7 cellular contexts compared by ENCODE assay signal in genomic region chr12:67220065-67220464, GRCh38. TPM values are rescaled to one million over a fixed set of nuclear protein-coding genes. Genes with fewer than 3 reads are reported as not detected.
A peak's percentile ranks its signal among the peaks of the same experiment; 100 is the strongest.
DNase-seq lines count a peak whose midpoint lies in the region; ATAC-seq and TF ChIP-seq lines count a peak whose summit lies in the region.

No MANE protein-coding gene starts in this region.

- no peaks in the 10 kb centered on the region for H3K79me2 ChIP-seq in osteoblast (ENCODE audit: insufficient read depth, low read length)

- no peaks in the 10 kb centered on the region for H3K36me3 ChIP-seq in adipocyte (ENCODE audit: control insufficient read depth, insufficient read depth, low read length, severe bottlenecking)
- no peaks in the 10 kb centered on the region for H3K36me3 ChIP-seq in osteoblast (ENCODE audit: insufficient read depth, low read length)

- no peaks in the 10 kb centered on the region for H4K20me1 ChIP-seq in osteoblast (ENCODE audit: insufficient read depth, low read length)

- no peak overlapping the region for H3K4me2 ChIP-seq in osteoblast (ENCODE audit: insufficient read depth, low read length)

- H3K4me3 ChIP-seq in adipocyte (ENCODE audit: low read length) (no peak overlapping the region), osteoblast (ENCODE audit: insufficient read depth, low read length) (no peak overlapping the region)

- no peak overlapping the region for H3K27ac ChIP-seq in osteoblast (ENCODE audit: low read depth, low read length)

- H3K9me3 ChIP-seq in adipocyte (ENCODE audit: control insufficient read depth, low read length) (no peaks in the 10 kb centered on the region), osteoblast (ENCODE audit: low read depth, low read length) (no peaks in the 10 kb centered on the region)

- H3K4me1 ChIP-seq in adipocyte (ENCODE audit: control insufficient read depth, insufficient read depth, low read length) (no peaks in the 10 kb centered on the region), osteoblast (ENCODE audit: insufficient read depth, low read length) (no peaks in the 10 kb centered on the region)

- POLR2A ChIA-PET in GM10248 (lab: Yijun Ruan, JAX) = no interaction called here

- ATAC-seq in GM21390 (IDR thresholded peaks at IDR 0.05; ENCODE audit: unreplicated experiment) = no peak
- no peak for ATAC-seq in HG02852 (IDR thresholded peaks at IDR 0.05; ENCODE audit: unreplicated experiment)

- no peak overlapping the region for H3K9ac ChIP-seq in adipocyte (ENCODE audit: low read length)

- H2AFZ ChIP-seq in osteoblast (ENCODE audit: low read length) = no peak overlapping the region

- H3K27me3 ChIP-seq in adipocyte (replicated peaks; ENCODE audit: control insufficient read depth, insufficient read depth, low read length) (peaks cover 10% of the 10 kb centered on the region), osteoblast (ENCODE audit: insufficient read depth, low read length) (no peaks in the 10 kb centered on the region)

- CTCF ChIA-PET in GM10248 (lab: Yijun Ruan, JAX) = interaction anchor here (1.2 to 2.0 kb wide), 4 partner anchors 20 to 61 kb away, joined by 4 to 6 read pairs (median 4); no protein-coding TSS in a partner anchor

- DNase-seq in GM10248 (ENCODE audit: extremely low spot score) = no peak
- peak; percentile 24 for DNase-seq in NCI-H1436 treated with DMSO at 0.1 percent for 48 hours (lab: John Stamatoyannopoulos, UW)
- peak; percentile 4 for DNase-seq in adipocyte (ENCODE audit: low read depth)
- no peak for DNase-seq in osteoblast (ENCODE audit: insufficient read length, low spot score, missing footprints)
- no peak for DNase-seq in HuH-7.5 (ENCODE audit: low spot score)

- TF ChIP-seq CTCF in GM10248 (IDR thresholded peaks at IDR 0.05; ENCODE audit: control extremely low read depth, extremely low read depth, low read depth, missing control alignments) (peak; percentile 20), osteoblast (IDR thresholded peaks at IDR 0.05; ENCODE audit: extremely low read depth, low read depth, low read length) (peak; percentile 17)

RNA-seq across cellular contexts. Expression of gene CAND1, which starts 49.1 kb away (rescaled TPM):
- total RNA-seq in osteoblast = 116 and 130 TPM in 2 replicates

Comparison
In these comparisons a context has a peak if more than half of its experiments do, and no peak if none do; other contexts are left out.
1. DNase-seq: peak in NCI-H1436 treated with DMSO at 0.1 percent for 48 hours (single experiment) and adipocyte (single experiment); none in GM10248 (single experiment), osteoblast (single experiment) and HuH-7.5 (single experiment).